Comparison of ENCODE assay signal across 15 cellular contexts in genomic region chr7:157703534-157704195, GRCh38.
"Had no signal": no experiment of that assay in that cellular context is flagged by ENCODE, and none has a peak within 500 bp of the region (broad histone marks: within the 10 kb centered on the region; RNA-seq: fewer than 3 reads in every experiment).

No MANE protein-coding gene starts in this region.

- H3K4me1 Mint-ChIP-seq: activated CD4-positive, alpha-beta T cell treated with anti-CD3 and anti-CD28 coated beads, Interleukin-2, amount 10 ng/mL, durations not matched to agents 24 days and 14 days; activated naive CD4-positive, alpha-beta T cell treated with anti-CD3 and anti-CD28 coated beads, Interleukin-2, amount 50 U/mL, for 24 hours; WTC11 had no signal

- H3K4me3 ChIP-seq: colonic mucosa, esophagus squamous epithelium, left ventricle myocardium inferior, right lobe of liver, vagina had no signal

- H3K27ac Mint-ChIP-seq: activated CD4-positive, alpha-beta T cell treated with anti-CD3 and anti-CD28 coated beads, Interleukin-2, amount 10 ng/mL, durations not matched to agents 24 days and 14 days; activated naive CD4-positive, alpha-beta T cell treated with anti-CD3 and anti-CD28 coated beads, Interleukin-2, amount 50 U/mL, for 24 hours; natural killer cell treated with Interleukin-12 subunit alpha and Interleukin-12 subunit beta and Interleukin-15 and Interleukin-18, amount 100 ng/mL, for 72 hours; WTC11 had no signal

- H3K9me3 ChIP-seq: colonic mucosa, esophagus squamous epithelium, left ventricle myocardium inferior, right lobe of liver, vagina had no signal

- H3K9me3 Mint-ChIP-seq: activated CD4-positive, alpha-beta T cell treated with anti-CD3 and anti-CD28 coated beads, Interleukin-2, amount 10 ng/mL, durations not matched to agents 24 days and 14 days; activated naive CD4-positive, alpha-beta T cell treated with anti-CD3 and anti-CD28 coated beads, Interleukin-2, amount 50 U/mL, for 24 hours; natural killer cell treated with Interleukin-12 subunit alpha and Interleukin-12 subunit beta and Interleukin-15 and Interleukin-18, amount 100 ng/mL, for 72 hours had no signal

- H3K4me3 Mint-ChIP-seq: activated CD4-positive, alpha-beta T cell treated with anti-CD3 and anti-CD28 coated beads, Interleukin-2, amount 10 ng/mL, durations not matched to agents 24 days and 14 days; activated naive CD4-positive, alpha-beta T cell treated with anti-CD3 and anti-CD28 coated beads, Interleukin-2, amount 50 U/mL, for 24 hours; natural killer cell treated with Interleukin-12 subunit alpha and Interleukin-12 subunit beta and Interleukin-15 and Interleukin-18, amount 100 ng/mL, for 72 hours; WTC11 had no signal

- H3K27ac ChIP-seq: colonic mucosa, esophagus squamous epithelium, left ventricle myocardium inferior, right lobe of liver, vagina had no signal

- DNase-seq: activated CD4-positive, alpha-beta T cell treated with anti-CD3 and anti-CD28 coated beads, Interleukin-2, amount 10 ng/mL, durations not matched to agents 24 days and 14 days; amniotic stem cell; caudate nucleus; colonic mucosa; effector CD4-positive, alpha-beta T cell; esophagus squamous epithelium; hippocampal formation; left ventricle myocardium inferior; mesendoderm; right lobe of liver; stimulated activated CD4-positive, alpha-beta T cell treated with anti-CD3 and anti-CD28 coated beads, Interleukin-1b, Interleukin-23, amount 100 ng/mL, for 48 hours had no signal

- H3K4me1 ChIP-seq: colonic mucosa, esophagus squamous epithelium, left ventricle myocardium inferior, right lobe of liver, vagina had no signal

- H3K36me3 Mint-ChIP-seq: activated naive CD4-positive, alpha-beta T cell treated with anti-CD3 and anti-CD28 coated beads, Interleukin-2, amount 50 U/mL, for 24 hours; natural killer cell treated with Interleukin-12 subunit alpha and Interleukin-12 subunit beta and Interleukin-15 and Interleukin-18, amount 100 ng/mL, for 72 hours had no signal

- H3K36me3 ChIP-seq: colonic mucosa, esophagus squamous epithelium, left ventricle myocardium inferior, right lobe of liver, vagina had no signal

- ATAC-seq: right lobe of liver, WTC11 had no signal

- H3K27me3 ChIP-seq: colonic mucosa, right lobe of liver, vagina had no signal
